Comparison of ENCODE assay signal across 20 cellular contexts in the genomic region with DNA sequence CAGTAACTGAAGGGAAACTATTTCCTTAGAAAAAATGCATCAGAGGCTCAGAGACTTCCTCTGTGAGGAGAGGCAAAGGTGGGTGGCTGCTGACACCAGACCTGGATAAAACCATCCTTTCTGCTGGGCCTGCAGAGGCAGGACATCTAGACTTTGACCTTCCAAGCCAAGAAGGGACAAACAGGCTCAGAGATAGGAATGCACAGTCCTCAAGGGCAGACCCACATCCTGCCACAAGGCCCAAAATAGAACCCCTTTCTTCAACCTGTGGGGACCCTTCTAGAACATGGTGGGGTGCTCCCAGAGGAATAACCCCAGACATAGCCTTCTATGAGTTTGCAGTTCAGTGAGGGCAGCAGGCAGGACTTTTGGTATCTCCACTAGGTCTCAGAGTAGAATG. TPM values are rescaled to one million over a fixed set of nuclear protein-coding genes. Genes with fewer than 3 reads are reported as not detected.
DNase-seq lines count a peak whose midpoint lies in the region; ATAC-seq and TF ChIP-seq lines count a peak whose summit lies in the region.
"Had no signal": no experiment of that assay in that cellular context is flagged by ENCODE, and none has a peak within 500 bp of the region (broad histone marks: within the 10 kb centered on the region; RNA-seq: fewer than 3 reads in every experiment).

No MANE protein-coding gene starts in this region.

- CTCF ChIA-PET in activated CD8-positive, alpha-beta memory T cell treated with anti-CD3 and anti-CD28 coated beads, Interleukin-2, amount 10 ng/mL, durations not matched to agents 7 days and 5 days (lab: Charles Lee) = interaction anchor here (10.5 to 21.0 kb wide), 2 partner anchors 12 to 133 kb away, joined by 60 to 395 read pairs; partner anchors contain the start of genes B3GNT9, FBXL8, HSF4 and TRADD

- H3K4me1 Mint-ChIP-seq in activated T-cell treated with anti-CD3 and anti-CD28 coated beads, Interleukin-2, amount 50 U/mL, for 24 hours (ENCODE audit: low read depth) = peaks cover 20% of the 10 kb centered on the region
- peaks cover 24% of the 10 kb centered on the region for H3K4me1 Mint-ChIP-seq in activated CD8-positive, alpha-beta memory T cell treated with anti-CD3 and anti-CD28 coated beads, Interleukin-2, amount 10 ng/mL, durations not matched to agents 7 days and 5 days
- peaks cover 36% of the 10 kb centered on the region for H3K4me1 Mint-ChIP-seq in mesothelial cell of epicardium

- no peak overlapping the region for H3K4me3 Mint-ChIP-seq in activated T-cell treated with anti-CD3 and anti-CD28 coated beads, Interleukin-2, amount 50 U/mL, for 24 hours
- H3K4me3 Mint-ChIP-seq in activated CD8-positive, alpha-beta memory T cell treated with anti-CD3 and anti-CD28 coated beads, Interleukin-2, amount 10 ng/mL, durations not matched to agents 7 days and 5 days = no peak overlapping the region
- no peak overlapping the region for H3K4me3 Mint-ChIP-seq in mesothelial cell of epicardium
- H3K4me3 Mint-ChIP-seq: endodermal cell; stimulated activated naive CD8-positive, alpha-beta T cell treated with anti-CD3 and anti-CD28 coated beads, Interleukin-15, Interleukin-2, amounts not matched to agents 100 ng/mL and 50 ng/mL, for 24 hours had no signal

- H3K9me3 Mint-ChIP-seq in activated T-cell treated with anti-CD3 and anti-CD28 coated beads, Interleukin-2, amount 50 U/mL, for 24 hours = no peaks in the 10 kb centered on the region
- H3K9me3 Mint-ChIP-seq in activated CD8-positive, alpha-beta memory T cell treated with anti-CD3 and anti-CD28 coated beads, Interleukin-2, amount 10 ng/mL, durations not matched to agents 7 days and 5 days (ENCODE audit: low read depth) = no peaks in the 10 kb centered on the region
- no peaks in the 10 kb centered on the region for H3K9me3 Mint-ChIP-seq in mesothelial cell of epicardium
- H3K9me3 Mint-ChIP-seq: endodermal cell; stimulated activated naive CD8-positive, alpha-beta T cell treated with anti-CD3 and anti-CD28 coated beads, Interleukin-15, Interleukin-2, amounts not matched to agents 100 ng/mL and 50 ng/mL, for 24 hours had no signal

- peaks cover 4% of the 10 kb centered on the region for H3K36me3 Mint-ChIP-seq in activated T-cell treated with anti-CD3 and anti-CD28 coated beads, Interleukin-2, amount 50 U/mL, for 24 hours (ENCODE audit: low read depth)
- H3K36me3 Mint-ChIP-seq in activated CD8-positive, alpha-beta memory T cell treated with anti-CD3 and anti-CD28 coated beads, Interleukin-2, amount 10 ng/mL, durations not matched to agents 7 days and 5 days = peaks cover 4% of the 10 kb centered on the region
- H3K36me3 Mint-ChIP-seq in mesothelial cell of epicardium = no peaks in the 10 kb centered on the region

- DNase-seq in activated T-cell treated with anti-CD3 and anti-CD28 coated beads, Interleukin-2, amount 50 U/mL, for 24 hours = peak; percentile 16
- DNase-seq in activated T-cell treated with anti-CD3 and anti-CD28 coated beads for 4 hours (no peak), mesothelial cell of epicardium (ENCODE audit: low spot score in 2 of 2, unreplicated experiment in 2 of 2) (no peak), ureter (ENCODE audit: low spot score) (peak; percentile 15), NCI-H1436 treated with DMSO at 0.1 percent for 48 hours (lab: John Stamatoyannopoulos, UW) (no peak), NCI-H1930 (lab: John Stamatoyannopoulos, UW) (no peak)
- peak; percentile 43 for DNase-seq in activated CD8-positive, alpha-beta memory T cell treated with anti-CD3 and anti-CD28 coated beads, Interleukin-2, amount 10 ng/mL, durations not matched to agents 7 days and 5 days
- DNase-seq: C1 segment of cervical spinal cord; colonic mucosa; endodermal cell; esophagus squamous epithelium; islet precursor cell; NCI-H526; RPMI8226; stimulated activated CD4-positive, alpha-beta T cell treated with anti-CD3 and anti-CD28 coated beads, Interleukin-4, amount 100 ng/mL, for 24 hours; T-helper 9 cell had no signal

- H3K27me3 Mint-ChIP-seq in activated T-cell treated with anti-CD3 and anti-CD28 coated beads, Interleukin-2, amount 50 U/mL, for 24 hours = no peaks in the 10 kb centered on the region
- H3K27me3 Mint-ChIP-seq in activated CD8-positive, alpha-beta memory T cell treated with anti-CD3 and anti-CD28 coated beads, Interleukin-2, amount 10 ng/mL, durations not matched to agents 7 days and 5 days = no peaks in the 10 kb centered on the region
- no peaks in the 10 kb centered on the region for H3K27me3 Mint-ChIP-seq in mesothelial cell of epicardium (ENCODE audit: low read depth)
- H3K27me3 Mint-ChIP-seq: stimulated activated naive CD8-positive, alpha-beta T cell treated with anti-CD3 and anti-CD28 coated beads, Interleukin-15, Interleukin-2, amounts not matched to agents 100 ng/mL and 50 ng/mL, for 24 hours had no signal

- ATAC-seq in activated CD8-positive, alpha-beta memory T cell treated with anti-CD3 and anti-CD28 coated beads, Interleukin-2, amount 10 ng/mL, durations not matched to agents 7 days and 5 days = no peak
- no peak for ATAC-seq in GM21447 (IDR thresholded peaks at IDR 0.05; ENCODE audit: unreplicated experiment)
- ATAC-seq: gastroesophageal sphincter had no signal

- TF ChIP-seq CTCF in mesothelial cell of epicardium (IDR thresholded peaks at IDR 0.05; ENCODE audit: unreplicated experiment) = no peak

- H3K27ac Mint-ChIP-seq in activated T-cell treated with anti-CD3 and anti-CD28 coated beads, Interleukin-2, amount 50 U/mL, for 24 hours = no peak overlapping the region
- H3K27ac Mint-ChIP-seq in activated CD8-positive, alpha-beta memory T cell treated with anti-CD3 and anti-CD28 coated beads, Interleukin-2, amount 10 ng/mL, durations not matched to agents 7 days and 5 days = peak overlapping the region; percentile 68
- H3K27ac Mint-ChIP-seq in mesothelial cell of epicardium = peak overlapping the region; percentile 90
- H3K27ac Mint-ChIP-seq: endodermal cell; stimulated activated naive CD8-positive, alpha-beta T cell treated with anti-CD3 and anti-CD28 coated beads, Interleukin-15, Interleukin-2, amounts not matched to agents 100 ng/mL and 50 ng/mL, for 24 hours had no signal

RNA-seq across cellular contexts. Expression of gene CBFB, which starts 3.8 kb away (rescaled TPM):
- 100 to 1,000 TPM; 180 to 196 TPM for total RNA-seq in activated CD8-positive, alpha-beta memory T cell treated with anti-CD3 and anti-CD28 coated beads, Interleukin-2, amount 10 ng/mL, durations not matched to agents 7 days and 5 days
- total RNA-seq in mesothelial cell of epicardium (69.3 to 82.6 TPM (median 74.6 TPM) in 3 replicates), ureter (53.5 TPM)

RNA-seq across cellular contexts. Expression of gene CES4A, which starts 36.8 kb away (rescaled TPM):
- total RNA-seq in activated CD8-positive, alpha-beta memory T cell treated with anti-CD3 and anti-CD28 coated beads, Interleukin-2, amount 10 ng/mL, durations not matched to agents 7 days and 5 days = 10 to 100 TPM in 1 of 2 experiments, 1 to 10 TPM in 1; 8.1 to 11.7 TPM
- total RNA-seq in mesothelial cell of epicardium (15.9 to 19.6 TPM (median 18.5 TPM) in 3 replicates), ureter (17.7 TPM)
- total RNA-seq: H4 had no signal

Comparison
In these comparisons a context has a peak if more than half of its experiments do, and no peak if none do; other contexts are left out.
1. DNase-seq: peak in activated T-cell treated with anti-CD3 and anti-CD28 coated beads, Interleukin-2, amount 50 U/mL, for 24 hours (single experiment), activated CD8-positive, alpha-beta memory T cell treated with anti-CD3 and anti-CD28 coated beads, Interleukin-2, amount 10 ng/mL, durations not matched to agents 7 days and 5 days (single experiment) and ureter (single experiment); none in activated T-cell treated with anti-CD3 and anti-CD28 coated beads for 4 hours (single experiment), mesothelial cell of epicardium (0 of 2), NCI-H1436 treated with DMSO at 0.1 percent for 48 hours (single experiment) and NCI-H1930 (0 of 2).